Comparison of ENCODE assay signal across 8 cellular contexts in the genomic region with DNA sequence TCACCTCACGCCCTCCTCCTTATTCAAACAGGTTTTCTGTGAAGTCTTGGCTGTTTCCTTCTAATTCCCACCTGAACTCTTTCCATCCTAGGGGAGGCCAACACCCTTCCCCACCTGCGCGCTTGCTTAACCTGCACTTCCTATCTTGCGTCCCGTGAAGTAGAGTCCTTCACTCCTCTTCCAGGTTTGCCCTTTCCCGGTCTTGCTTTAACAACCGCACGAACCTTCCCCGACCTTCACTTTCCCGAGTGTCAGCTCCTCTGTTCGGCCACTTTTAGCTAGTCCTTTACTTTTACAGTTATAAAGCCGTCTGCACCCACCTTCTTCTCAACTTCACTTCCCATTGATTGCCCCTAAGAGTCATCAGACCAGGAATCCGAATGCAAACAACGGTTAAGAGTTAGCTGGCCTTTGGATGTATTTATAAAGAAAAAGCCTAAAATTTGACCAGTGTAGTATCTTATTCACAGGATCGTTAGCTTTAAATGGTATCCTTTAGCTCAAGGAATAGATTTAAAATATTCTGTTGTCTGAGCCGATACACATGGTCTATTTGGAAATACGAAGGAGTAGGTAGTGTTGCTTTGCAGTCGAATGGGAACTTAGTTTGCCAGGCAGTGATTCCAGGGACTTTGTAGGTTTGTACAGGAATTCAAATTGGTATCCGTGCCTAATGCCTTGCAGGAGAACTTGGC. TPM values are rescaled to one million over a fixed set of nuclear protein-coding genes. Genes with fewer than 3 reads are reported as not detected.
DNase-seq lines count a peak whose midpoint lies in the region; ATAC-seq and TF ChIP-seq lines count a peak whose summit lies in the region.

No MANE protein-coding gene starts in this region.

- peaks cover 5% of the 10 kb centered on the region for H3F3A ChIP-seq in smooth muscle cell (ENCODE audit: low read depth)

- H3K4me3 ChIP-seq in LNCaP clone FGC (ENCODE audit: low read depth, low read length): peak overlapping the region; percentile 80
- H3K4me3 ChIP-seq in iPS-11a (ENCODE audit: low read depth, low read length): peak overlapping the region; percentile 85
- H3K4me3 ChIP-seq in smooth muscle cell: peak overlapping the region; percentile 94

- no peaks in the 10 kb centered on the region for H3K27me3 ChIP-seq in smooth muscle cell (ENCODE audit: low read depth)

- ATAC-seq in activated naive CD4-positive, alpha-beta T cell treated with anti-CD3 and anti-CD28 coated beads, Interleukin-2, amount 50 U/mL, for 72 hours: no peak
- no peak for ATAC-seq in HG02885 (IDR thresholded peaks at IDR 0.05; ENCODE audit: poor library complexity, unreplicated experiment)
- no peak for ATAC-seq in HG02610 (IDR thresholded peaks at IDR 0.05; ENCODE audit: unreplicated experiment)
- ATAC-seq in HG03342 (IDR thresholded peaks at IDR 0.05; ENCODE audit: unreplicated experiment): no peak

- peaks cover 56% of the 10 kb centered on the region for H3K79me2 ChIP-seq in smooth muscle cell (ENCODE audit: low read depth)

- peak overlapping the region; percentile 74 for H3K27ac ChIP-seq in smooth muscle cell (ENCODE audit: low read depth)

- peak overlapping the region; percentile 95 for H3K4me2 ChIP-seq in smooth muscle cell

- peaks cover 7 to 19% of the 10 kb centered on the region in 2 donors for H3K36me3 Mint-ChIP-seq in activated naive CD4-positive, alpha-beta T cell treated with anti-CD3 and anti-CD28 coated beads, Interleukin-2, amount 50 U/mL, for 72 hours

- TF ChIP-seq CTCF in LNCaP clone FGC (IDR thresholded peaks at IDR 0.05; ENCODE audit: control insufficient read depth, extremely low read depth, insufficient read depth) (no peak), smooth muscle cell (IDR thresholded peaks at IDR 0.05; ENCODE audit: borderline replicate concordance, insufficient read depth, poor library complexity, severe bottlenecking) (no peak)

- H4K20me1 ChIP-seq in smooth muscle cell (ENCODE audit: low read depth): peaks cover 51% of the 10 kb centered on the region

- peak; percentile 16 for DNase-seq in DMS79 (lab: John Stamatoyannopoulos, UW)
- no peak for DNase-seq in LNCaP clone FGC (ENCODE audit: low read depth)
- DNase-seq in activated naive CD4-positive, alpha-beta T cell treated with anti-CD3 and anti-CD28 coated beads, Interleukin-2, amount 50 U/mL, for 72 hours (ENCODE audit: low spot score in 2 of 2): peak in 1 of 2 donors; percentile 58
- no peak for DNase-seq in smooth muscle cell (lab: John Stamatoyannopoulos, UW; ENCODE audit: unreplicated experiment)

- H3K4me1 ChIP-seq in smooth muscle cell (ENCODE audit: low read depth): peaks cover 25% of the 10 kb centered on the region

- 1% methylated on average over 19 of the region's 19 CpGs for WGBS in smooth muscle cell (ENCODE audit: low lambda C conversion rate)

- H2AFZ ChIP-seq in smooth muscle cell (ENCODE audit: low read depth): peak overlapping the region; percentile 91

- no peaks in the 10 kb centered on the region for H3K9me3 ChIP-seq in smooth muscle cell (replicated peaks; ENCODE audit: low read depth)

- H3K9me3 Mint-ChIP-seq in activated naive CD4-positive, alpha-beta T cell treated with anti-CD3 and anti-CD28 coated beads, Interleukin-2, amount 50 U/mL, for 72 hours: no peaks in the 10 kb centered on the region

- H3K9ac ChIP-seq in smooth muscle cell (ENCODE audit: low read depth): peak overlapping the region; percentile 82

- no peaks in the 10 kb centered on the region for H3K36me3 ChIP-seq in smooth muscle cell (ENCODE audit: low read depth)

- H3K27ac Mint-ChIP-seq in activated naive CD4-positive, alpha-beta T cell treated with anti-CD3 and anti-CD28 coated beads, Interleukin-2, amount 50 U/mL, for 72 hours: peak overlapping the region; percentile 92 to 95

RNA-seq across cellular contexts. Expression of a gene that starts 1.4 kb away (rescaled TPM):
- 10 to 100 TPM; 28.1 to 33.1 TPM for total RNA-seq in activated naive CD4-positive, alpha-beta T cell treated with anti-CD3 and anti-CD28 coated beads, Interleukin-2, amount 50 U/mL, for 72 hours
- total RNA-seq in smooth muscle cell: 17.6 and 24.9 TPM in 2 replicates
- 12.2 and 12.3 TPM in 2 replicates for polyA plus RNA-seq in smooth muscle cell
